Comparison of ENCODE assay signal across 2 cellular contexts in genomic region chr2:180944372-180944771, GRCh38.
TF ChIP-seq lines count a peak whose summit lies in the region.

No MANE protein-coding gene starts in this region.

TF ChIP-seq in Ishikawa, 13 proteins besides CTCF, POLR2A, EP300 and RAD21 (continued from another document):
- TF ChIP-seq REST (IDR thresholded peaks at IDR 0.05; ENCODE audit: low read depth) (peak; percentile 72), CREB1 (IDR thresholded peaks at IDR 0.05; ENCODE audit: low read depth) (no peak), YY1 (IDR thresholded peaks at IDR 0.05; ENCODE audit: low read depth) (no peak)

TF ChIP-seq in H1, 55 proteins besides CTCF, POLR2A, EP300 and RAD21 (continued from another document):
- TF ChIP-seq CHD7 (IDR thresholded peaks at IDR 0.05; ENCODE audit: insufficient replicate concordance, low read length), result peak; percentile 36
